23 cellular contexts compared by ENCODE assay signal in genomic region chr3:71276531-71276930, GRCh38.
"Had no signal": no experiment of that assay in that cellular context is flagged by ENCODE, and none has a peak within 500 bp of the region (broad histone marks: within the 10 kb centered on the region; RNA-seq: fewer than 3 reads in every experiment).

No MANE protein-coding gene starts in this region.

- H3K27me3 Mint-ChIP-seq: activated naive CD8-positive, alpha-beta T cell treated with anti-CD3 and anti-CD28 coated beads, Interleukin-2, amount 10 ng/mL, durations not matched to agents 7 days and 5 days; IgD-negative memory B cell; T-helper 17 cell had no signal

- DNase-seq: activated CD4-positive, alpha-beta T cell treated with anti-CD3 and anti-CD28 coated beads for 48 hours; activated CD4-positive, alpha-beta T cell treated with anti-CD3 and anti-CD28 coated beads, Interleukin-2, amount 50 U/mL, for 48 hours; activated CD4-positive, CD25-positive, alpha-beta regulatory T cell; activated effector memory CD4-positive, alpha-beta T cell treated with Interleukin-2 at 50 U/mL for 16 hours; activated naive CD4-positive, alpha-beta T cell; activated naive CD8-positive, alpha-beta T cell treated with anti-CD3 and anti-CD28 coated beads, Interleukin-2, amount 10 ng/mL, durations not matched to agents 7 days and 5 days; activated T-cell treated with anti-CD3 and anti-CD28 coated beads for 4 hours; body of pancreas; central memory CD4-positive, alpha-beta T cell; KG1; NCI-H1048; NCI-H1930; NCI-H2107; NCI-H2171 treated with DMSO at 0.1 percent for 48 hours; NCI-H226; NCI-H526; NCI-H774; SIG-M5; T-helper 17 cell; T-helper 9 cell had no signal

- H3K36me3 Mint-ChIP-seq: IgD-negative memory B cell had no signal

- H3K4me3 Mint-ChIP-seq: activated naive CD8-positive, alpha-beta T cell treated with anti-CD3 and anti-CD28 coated beads, Interleukin-2, amount 10 ng/mL, durations not matched to agents 7 days and 5 days; activated T-helper 1 cell treated with anti-CD3 and anti-CD28 coated beads, Interleukin-12 subunit alpha, Interleukin-12 subunit beta, Interleukin-2, Interleukin-4 antibody, amounts not matched to agents 30 ng/mL and 10 ng/mL and 1 ng/mL, durations not matched to agents 14 hours and 24 hours and 36 hours; IgD-negative memory B cell had no signal

- H3K9me3 Mint-ChIP-seq: activated naive CD8-positive, alpha-beta T cell treated with anti-CD3 and anti-CD28 coated beads, Interleukin-2, amount 10 ng/mL, durations not matched to agents 7 days and 5 days; activated T-helper 1 cell treated with anti-CD3 and anti-CD28 coated beads, Interleukin-12 subunit alpha, Interleukin-12 subunit beta, Interleukin-2, Interleukin-4 antibody, amounts not matched to agents 30 ng/mL and 10 ng/mL and 1 ng/mL, durations not matched to agents 14 hours and 24 hours and 36 hours; IgD-negative memory B cell had no signal

- H3K27ac Mint-ChIP-seq: activated naive CD8-positive, alpha-beta T cell treated with anti-CD3 and anti-CD28 coated beads, Interleukin-2, amount 10 ng/mL, durations not matched to agents 7 days and 5 days; activated T-helper 1 cell treated with anti-CD3 and anti-CD28 coated beads, Interleukin-12 subunit alpha, Interleukin-12 subunit beta, Interleukin-2, Interleukin-4 antibody, amounts not matched to agents 30 ng/mL and 10 ng/mL and 1 ng/mL, durations not matched to agents 14 hours and 24 hours and 36 hours had no signal

- ATAC-seq: body of pancreas, T-helper 17 cell had no signal

- H3K9me3 ChIP-seq: ascending aorta, body of pancreas had no signal

- H3K27me3 ChIP-seq: ascending aorta, body of pancreas had no signal

- H3K27ac ChIP-seq: ascending aorta, body of pancreas had no signal
